Comparison of ENCODE assay signal across 12 cellular contexts in genomic region chr7:55144333-55144954, GRCh38.
DNase-seq lines count a peak whose midpoint lies in the region; ATAC-seq and TF ChIP-seq lines count a peak whose summit lies in the region.
"Had no signal": no experiment of that assay in that cellular context is flagged by ENCODE, and none has a peak within 500 bp of the region (broad histone marks: within the 10 kb centered on the region; RNA-seq: fewer than 3 reads in every experiment).

No MANE protein-coding gene starts in this region.

- H3K9me3 ChIP-seq in adrenal gland (replicated peaks in 1 of 3): no peaks in the 10 kb centered on the region
- H3K9me3 ChIP-seq: pancreas, vagina had no signal

- H3K4me3 Mint-ChIP-seq in progenitor cell of endocrine pancreas (ENCODE audit: low read depth): no peak overlapping the region

- H3K27ac Mint-ChIP-seq in progenitor cell of endocrine pancreas: no peak overlapping the region

- H3K27ac ChIP-seq in adrenal gland (no peak overlapping the region), caudate nucleus (ENCODE audit: low read depth, low read length) (no peak overlapping the region)
- H3K27ac ChIP-seq: pancreas, vagina had no signal

- peaks cover 4% of the 10 kb centered on the region for H3K4me1 Mint-ChIP-seq in progenitor cell of endocrine pancreas (ENCODE audit: low read depth)

- no peaks in the 10 kb centered on the region for H3K27me3 ChIP-seq in adrenal gland
- H3K27me3 ChIP-seq: pancreas, vagina had no signal

- H3K27me3 Mint-ChIP-seq in progenitor cell of endocrine pancreas: no peaks in the 10 kb centered on the region

- intact Hi-C loops in adrenal gland (cut with DNase I) (loop anchor here in 1 of 2 donors (10.0 kb wide), 1 partner anchor 110 kb away; no protein-coding TSS in a partner anchor), Right ventricle myocardium superior (cut with DNase I) (no loop called here)

- H3K36me3 ChIP-seq in adrenal gland (replicated peaks in 1 of 2): peaks cover 0 to 22% of the 10 kb centered on the region in 2 donors

- TF ChIP-seq POLR2A in adrenal gland (IDR thresholded peaks at IDR 0.05): no peak

- DNase-seq in NCI-H82 (lab: John Stamatoyannopoulos, UW) (peak; percentile 20), NCI-H82 treated with DMSO at 0.1 percent for 48 hours (lab: John Stamatoyannopoulos, UW; ENCODE audit: unreplicated experiment) (no peak), NCI-H69 (lab: John Stamatoyannopoulos, UW) (peak; percentile 4), epithelial cell of esophagus (ENCODE audit: low read depth) (no peak), progenitor cell of endocrine pancreas (ENCODE audit: low spot score, unreplicated experiment) (no peak), adrenal gland (no peak), Right ventricle myocardium superior (no peak), caudate nucleus (lab: John Stamatoyannopoulos, UW) (no peak)
- DNase-seq: cortex of kidney, NCI-H2029 treated with DMSO at 0.1 percent for 48 hours, pancreas had no signal

- H3K4me3 ChIP-seq in epithelial cell of esophagus (ENCODE audit: low read length): no peak overlapping the region
- H3K4me3 ChIP-seq in adrenal gland: no peak overlapping the region
- H3K4me3 ChIP-seq: pancreas, vagina had no signal

- 86 to 93% (median 90%) methylated on average over 12 to 19 of the region's 19 CpGs for WGBS in adrenal gland, 4 donors

- peaks cover 18% of the 10 kb centered on the region for H3K36me3 Mint-ChIP-seq in progenitor cell of endocrine pancreas (ENCODE audit: insufficient read depth)

- H3K9me3 Mint-ChIP-seq in progenitor cell of endocrine pancreas (ENCODE audit: low read depth): peaks cover 3% of the 10 kb centered on the region

- ATAC-seq in Right ventricle myocardium superior (ENCODE audit: poor library complexity): no peak

- TF ChIP-seq CTCF in epithelial cell of esophagus (IDR thresholded peaks at IDR 0.05; ENCODE audit: insufficient read depth, low read depth, low read length, missing control alignments) (peak; percentile 35), progenitor cell of endocrine pancreas (IDR thresholded peaks at IDR 0.05; ENCODE audit: unreplicated experiment) (peak; percentile 36), adrenal gland (IDR thresholded peaks at IDR 0.05) (peak in 1 of 6 experiments; percentile 26)

- H3K4me1 ChIP-seq in adrenal gland (replicated peaks in 1 of 2): peaks cover 0 to 4% of the 10 kb centered on the region in 2 donors
- H3K4me1 ChIP-seq: pancreas had no signal

Comparison
In these comparisons a context has a peak if more than half of its experiments do, and no peak if none do; other contexts are left out.
1. DNase-seq: peak in NCI-H82 (single experiment) and NCI-H69 (single experiment); none in NCI-H82 treated with DMSO at 0.1 percent for 48 hours (single experiment), epithelial cell of esophagus (single experiment), progenitor cell of endocrine pancreas (single experiment), adrenal gland (0 of 7), Right ventricle myocardium superior (single experiment) and caudate nucleus (0 of 61).